ENCODE assay signal across 8 cellular contexts in the genomic region with DNA sequence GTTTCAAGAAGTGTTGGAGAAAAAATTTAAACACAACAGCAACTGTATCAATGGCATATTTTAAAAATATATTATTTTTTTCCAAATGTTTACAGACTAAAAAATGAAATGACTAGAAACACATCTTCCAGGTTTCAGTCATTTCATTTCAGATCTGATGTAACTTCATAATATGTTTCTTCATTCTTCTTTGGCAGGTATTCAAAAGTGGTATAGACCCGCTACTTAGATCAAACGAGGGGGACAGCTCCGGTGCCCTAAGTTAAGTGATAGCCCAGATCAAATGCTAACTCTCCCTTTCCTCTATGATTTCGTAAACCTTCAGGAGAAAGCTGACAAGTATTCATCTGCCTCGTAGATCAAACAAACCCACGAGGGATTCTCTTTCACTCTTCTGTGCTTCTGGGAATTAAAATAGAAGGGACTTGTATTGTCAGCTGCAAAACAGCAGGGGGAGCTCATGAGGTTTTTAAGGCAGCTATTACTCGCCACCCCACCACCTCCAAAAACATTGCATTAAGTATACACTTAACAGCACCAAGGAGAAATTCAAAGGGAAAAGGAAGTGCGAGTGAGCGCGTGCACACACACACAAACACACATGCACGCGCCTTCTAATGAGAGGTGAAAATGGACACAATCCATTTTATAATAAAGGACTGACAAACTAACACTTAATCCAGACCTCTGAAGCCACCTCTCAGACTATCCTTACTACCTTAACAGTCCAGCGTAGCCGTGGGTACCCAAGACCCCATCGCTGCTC. TPM values are rescaled to one million over a fixed set of nuclear protein-coding genes. Genes with fewer than 3 reads are reported as not detected.
A peak's percentile ranks its signal among the peaks of the same experiment; 100 is the strongest.
DNase-seq lines count a peak whose midpoint lies in the region; ATAC-seq and TF ChIP-seq lines count a peak whose summit lies in the region.

No MANE protein-coding gene starts in this region.

- H3K4me1 Mint-ChIP-seq in activated CD4-positive, alpha-beta T cell treated with anti-CD3 and anti-CD28 coated beads, Interleukin-2, amount 10 ng/mL, durations not matched to agents 24 days and 14 days = peaks cover 2% of the 10 kb centered on the region

- no peaks in the 10 kb centered on the region for H3K9me3 Mint-ChIP-seq in activated CD4-positive, alpha-beta T cell treated with anti-CD3 and anti-CD28 coated beads, Interleukin-2, amount 10 ng/mL, durations not matched to agents 24 days and 14 days

- DNase-seq in 8988T (peak; percentile 50), NCI-H2196 treated with DMSO at 0.1 percent for 48 hours (lab: John Stamatoyannopoulos, UW; ENCODE audit: unreplicated experiment) (peak; percentile 26), midbrain (lab: John Stamatoyannopoulos, UW) (peak; percentile 46), superior temporal gyrus (ENCODE audit: extremely low spot score) (peak; percentile 71)
- peak; percentile 84 for DNase-seq in activated CD4-positive, alpha-beta T cell treated with anti-CD3 and anti-CD28 coated beads, Interleukin-2, amount 10 ng/mL, durations not matched to agents 24 days and 14 days
- DNase-seq in effector CD8-positive, alpha-beta T cell (lab: John Stamatoyannopoulos, UW) = peak; percentile 14

- peak; percentile 82 for ATAC-seq in HG02885 (IDR thresholded peaks at IDR 0.05; ENCODE audit: poor library complexity, unreplicated experiment)

- intact Hi-C loops in activated CD4-positive, alpha-beta T cell treated with anti-CD3 and anti-CD28 coated beads, Interleukin-2, amount 10 ng/mL, durations not matched to agents 24 days and 14 days (cut with micrococcal nuclease) = loop anchor here (1.0 to 5.0 kb wide), 4 partner anchors 58 to 998 kb away; no protein-coding TSS in a partner anchor

- peaks cover 22% of the 10 kb centered on the region for H3K27me3 Mint-ChIP-seq in activated CD4-positive, alpha-beta T cell treated with anti-CD3 and anti-CD28 coated beads, Interleukin-2, amount 10 ng/mL, durations not matched to agents 24 days and 14 days

- H3K36me3 Mint-ChIP-seq in activated CD4-positive, alpha-beta T cell treated with anti-CD3 and anti-CD28 coated beads, Interleukin-2, amount 10 ng/mL, durations not matched to agents 24 days and 14 days (ENCODE audit: low read depth) = no peaks in the 10 kb centered on the region

- TF ChIP-seq CTCF in GM12801 (IDR thresholded peaks at IDR 0.05; ENCODE audit: extremely low read depth, insufficient read length) = peak; percentile 10

- no peak overlapping the region for H3K27ac Mint-ChIP-seq in activated CD4-positive, alpha-beta T cell treated with anti-CD3 and anti-CD28 coated beads, Interleukin-2, amount 10 ng/mL, durations not matched to agents 24 days and 14 days

- peak overlapping the region; percentile 59 for H3K4me3 Mint-ChIP-seq in activated CD4-positive, alpha-beta T cell treated with anti-CD3 and anti-CD28 coated beads, Interleukin-2, amount 10 ng/mL, durations not matched to agents 24 days and 14 days

RNA-seq across cellular contexts. Expression of gene HELT, which starts 21.4 kb away (rescaled TPM):
- not detected in 2 replicates for total RNA-seq in activated CD4-positive, alpha-beta T cell treated with anti-CD3 and anti-CD28 coated beads, Interleukin-2, amount 10 ng/mL, durations not matched to agents 24 days and 14 days

Comparison
In these comparisons a context has a peak if more than half of its experiments do, and no peak if none do; other contexts are left out.
1. Peak in every context shown above with its lines: DNase-seq and ATAC-seq.
2. DNase-seq: peak in every context shown above with its lines; median percentile 84 in activated CD4-positive, alpha-beta T cell treated with anti-CD3 and anti-CD28 coated beads, Interleukin-2, amount 10 ng/mL, durations not matched to agents 24 days and 14 days; 71 in superior temporal gyrus; 50 in 8988T; 46 in midbrain; 26 in NCI-H2196 treated with DMSO at 0.1 percent for 48 hours; 14 in effector CD8-positive, alpha-beta T cell.